Comparison of ENCODE assay signal across 8 cellular contexts in genomic region chr16:85234310-85235235, GRCh38.
A peak's percentile ranks its signal among the peaks of the same experiment; 100 is the strongest.
DNase-seq lines count a peak whose midpoint lies in the region; ATAC-seq and TF ChIP-seq lines count a peak whose summit lies in the region.

No MANE protein-coding gene starts in this region.

- no peaks in the 10 kb centered on the region for H3K27me3 ChIP-seq in muscle layer of colon (ENCODE audit: control insufficient read depth in 1 of 2, insufficient read depth in 2 of 2, low read length in 2 of 2)

- H3K27me3 Mint-ChIP-seq in endothelial cell (ENCODE audit: unreplicated experiment) = peaks cover 12% of the 10 kb centered on the region

- H3K4me1 Mint-ChIP-seq in endothelial cell (ENCODE audit: unreplicated experiment) = peaks cover 2% of the 10 kb centered on the region

- no peaks in the 10 kb centered on the region for H3K36me3 ChIP-seq in muscle layer of colon (ENCODE audit: insufficient read depth, low read length)

- H3K9ac ChIP-seq in muscle layer of colon (ENCODE audit: low read length) = no peak overlapping the region

- peaks cover 75% of the 10 kb centered on the region for H3K4me1 ChIP-seq in muscle layer of colon (ENCODE audit: insufficient read depth, low read length)

- H3K27ac Mint-ChIP-seq in endothelial cell (ENCODE audit: unreplicated experiment) = no peak overlapping the region

- no peaks in the 10 kb centered on the region for H3K9me3 Mint-ChIP-seq in endothelial cell (ENCODE audit: unreplicated experiment)

- H3K9me3 ChIP-seq in muscle layer of colon (ENCODE audit: low read length) = no peaks in the 10 kb centered on the region

- peak overlapping the region in 1 of 2 donors; percentile 43 for H3K4me3 ChIP-seq in muscle layer of colon (ENCODE audit: low read depth in 1 of 2, low read length in 2 of 2)

- no peak; the same call in 1 of the 2 replicates for TF ChIP-seq CTCF in AG09319 (IDR thresholded peaks at IDR 0.05; ENCODE audit: low read depth, low read length)
- no peak for TF ChIP-seq CTCF in endothelial cell (IDR thresholded peaks at IDR 0.05; ENCODE audit: unreplicated experiment)

- H3K36me3 Mint-ChIP-seq in endothelial cell (ENCODE audit: low read depth, unreplicated experiment) = peaks cover 8% of the 10 kb centered on the region

- H3K27ac ChIP-seq in muscle layer of colon (ENCODE audit: low read depth, low read length) = peak overlapping the region; percentile 59

- no peak for ATAC-seq in GM21390 (IDR thresholded peaks at IDR 0.05; ENCODE audit: unreplicated experiment)

- H3K4me3 Mint-ChIP-seq in endothelial cell (ENCODE audit: unreplicated experiment) = peak overlapping the region; percentile 70

- DNase-seq in AG09319 (ENCODE audit: extremely low read depth, low read depth) (peak; percentile 73), NCI-H1694 (lab: John Stamatoyannopoulos, UW) (peak; percentile 83), endothelial cell (ENCODE audit: low spot score) (peak; percentile 78), hippocampal formation (lab: John Stamatoyannopoulos, UW) (no peak), NCI-H2081 (lab: John Stamatoyannopoulos, UW) (no peak), OCI-M1 (lab: John Stamatoyannopoulos, UW) (no peak)

Comparison
In these comparisons a context has a peak if more than half of its experiments do, and no peak if none do; other contexts are left out.
1. DNase-seq: peak in AG09319 (single experiment), NCI-H1694 (single experiment) and endothelial cell (single experiment); none in hippocampal formation (0 of 2), NCI-H2081 (0 of 2) and OCI-M1 (single experiment).